In the genomic region with DNA sequence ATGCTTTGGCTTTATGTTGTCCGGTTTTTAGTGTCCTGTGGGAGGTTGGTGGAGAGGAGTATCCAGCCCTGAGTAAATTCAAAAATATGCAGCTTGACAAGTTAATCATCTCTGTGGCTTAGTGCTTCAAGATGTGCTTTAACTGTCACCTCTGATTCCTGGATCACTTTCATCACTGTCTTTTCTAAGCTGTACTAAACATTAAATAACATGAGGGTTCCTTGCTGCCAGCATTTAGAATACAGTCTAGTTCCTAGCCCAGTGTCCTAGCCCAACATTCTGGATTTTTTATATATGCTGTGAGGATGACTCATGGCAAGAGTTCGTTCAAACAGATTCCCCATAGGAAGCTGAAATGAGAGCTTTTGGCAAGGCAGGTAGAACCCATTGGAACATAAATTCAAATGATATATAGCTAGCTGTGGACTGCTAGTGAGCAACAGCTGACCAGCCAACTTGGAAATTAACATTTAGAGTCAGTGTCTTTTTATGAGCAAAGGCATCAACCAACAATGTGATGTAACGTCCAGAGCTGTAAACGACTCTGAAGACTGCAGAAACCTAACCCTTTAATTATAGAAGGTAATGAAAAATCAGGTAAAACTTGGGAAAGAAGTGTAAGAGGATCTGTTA, we compare ENCODE assay signal across 13 cellular contexts.
DNase-seq lines count a peak whose midpoint lies in the region; ATAC-seq and TF ChIP-seq lines count a peak whose summit lies in the region.
"Had no signal": no experiment of that assay in that cellular context is flagged by ENCODE, and none has a peak within 500 bp of the region (broad histone marks: within the 10 kb centered on the region; RNA-seq: fewer than 3 reads in every experiment).

No MANE protein-coding gene starts in this region.

- intact Hi-C loops in Panc1 (cut with micrococcal nuclease; ENCODE audit: unreplicated experiment): no loop called here

- no peaks in the 10 kb centered on the region for H4K20me1 ChIP-seq in osteoblast (ENCODE audit: insufficient read depth, low read length)

- POLR2A ChIA-PET in Panc1 (lab: Charles Lee): interaction anchor here (0.6 kb wide), 2 partner anchors 33 to 245 kb away, joined by 3 to 14 read pairs; no protein-coding TSS in a partner anchor

- peaks cover 29% of the 10 kb centered on the region for H3K79me2 ChIP-seq in osteoblast (ENCODE audit: insufficient read depth, low read length)

- H2AFZ ChIP-seq in osteoblast (ENCODE audit: low read length): no peak overlapping the region

- H3K4me1 ChIP-seq in Panc1 (ENCODE audit: control insufficient read depth, insufficient read depth, low read length): peaks cover 12% of the 10 kb centered on the region
- H3K4me1 ChIP-seq in osteoblast (ENCODE audit: insufficient read depth, low read length): peaks cover 26% of the 10 kb centered on the region

- TF ChIP-seq CTCF in Panc1 (IDR thresholded peaks at IDR 0.05) (no peak), osteoblast (IDR thresholded peaks at IDR 0.05; ENCODE audit: extremely low read depth, low read depth, low read length) (no peak)

- in situ Hi-C loops in Panc1 (cut with HindIII; ENCODE audit: low pct_unique_long_range_greater_than_20kb, low sequenced_read_pairs): no loop called here

- peak overlapping the region; percentile 12; the same call in 1 of the 2 replicates for H3K27ac ChIP-seq in Panc1 (ENCODE audit: low read length)
- peak overlapping the region; percentile 31 for H3K27ac ChIP-seq in osteoblast (ENCODE audit: low read depth, low read length)
- H3K27ac ChIP-seq: WERI-Rb-1 had no signal

- no TSS peak for BruUV-seq in Panc1 (replicated peaks; lab: Mats Ljungman, UMichigan)

- DNase-seq in GM03348 (ENCODE audit: low spot score): peak; percentile 78
- DNase-seq in Panc1 (ENCODE audit: low read depth, low spot score): peak; percentile 8
- peak; percentile 49 for DNase-seq in osteoblast (ENCODE audit: insufficient read length, low spot score, missing footprints)
- DNase-seq in left lobe of liver (ENCODE audit: low spot score): no peak
- DNase-seq in SIG-M5 (lab: John Stamatoyannopoulos, UW): no peak
- DNase-seq: activated T-cell treated with anti-CD3 and anti-CD28 coated beads, Interleukin-2, amount 50 U/mL, for 24 hours; left cardiac atrium; SHP77; WERI-Rb-1 had no signal

- H3K4me3 ChIP-seq in Panc1 (ENCODE audit: low read depth in 2 of 2, low read length in 2 of 2) (no peak overlapping the region), osteoblast (ENCODE audit: insufficient read depth, low read length) (peak overlapping the region; percentile 6)

- CTCF ChIA-PET in Panc1 (lab: Charles Lee): no interaction called here

- ATAC-seq in Panc1: peak; percentile 72
- peak; percentile 81 for ATAC-seq in esophagus mucosa
- ATAC-seq in HG02798 (IDR thresholded peaks at IDR 0.05; ENCODE audit: poor library complexity, unreplicated experiment): no peak
- no peak for ATAC-seq in left lobe of liver
- ATAC-seq in GM18858 (IDR thresholded peaks at IDR 0.05; ENCODE audit: unreplicated experiment): no peak
- ATAC-seq: stimulated activated effector memory CD8-positive, alpha-beta T cell treated with anti-CD3 and anti-CD28 coated beads, Interleukin-12 subunit alpha, Interleukin-12 subunit beta, amount 100 ng/mL, for 72 hours had no signal

- H3K9me3 ChIP-seq in Panc1 (ENCODE audit: control insufficient read depth, insufficient read depth, low read depth, low read length) (no peaks in the 10 kb centered on the region), osteoblast (ENCODE audit: low read depth, low read length) (no peaks in the 10 kb centered on the region)

- H3K4me2 ChIP-seq in osteoblast (ENCODE audit: insufficient read depth, low read length): peak overlapping the region; percentile 62

- no peaks in the 10 kb centered on the region for H3K27me3 ChIP-seq in Panc1 (ENCODE audit: control insufficient read depth, insufficient read depth, low read length)
- H3K27me3 ChIP-seq in osteoblast (ENCODE audit: insufficient read depth, low read length): no peaks in the 10 kb centered on the region

- H3K36me3 ChIP-seq in Panc1 (ENCODE audit: control insufficient read depth, insufficient read depth, low read length) (no peaks in the 10 kb centered on the region), osteoblast (ENCODE audit: insufficient read depth, low read length) (no peaks in the 10 kb centered on the region)
- H3K36me3 ChIP-seq: WERI-Rb-1 had no signal

Comparison
In these comparisons a context has a peak if more than half of its experiments do, and no peak if none do; other contexts are left out.
1. DNase-seq: peak in GM03348 (single experiment), Panc1 (single experiment) and osteoblast (single experiment); none in left lobe of liver (single experiment) and SIG-M5 (single experiment).
2. ATAC-seq: peak in Panc1 (single experiment) and esophagus mucosa (single experiment); none in HG02798 (single experiment), left lobe of liver (single experiment) and GM18858 (single experiment).